ENCODE assay signal across 12 cellular contexts in the genomic region with DNA sequence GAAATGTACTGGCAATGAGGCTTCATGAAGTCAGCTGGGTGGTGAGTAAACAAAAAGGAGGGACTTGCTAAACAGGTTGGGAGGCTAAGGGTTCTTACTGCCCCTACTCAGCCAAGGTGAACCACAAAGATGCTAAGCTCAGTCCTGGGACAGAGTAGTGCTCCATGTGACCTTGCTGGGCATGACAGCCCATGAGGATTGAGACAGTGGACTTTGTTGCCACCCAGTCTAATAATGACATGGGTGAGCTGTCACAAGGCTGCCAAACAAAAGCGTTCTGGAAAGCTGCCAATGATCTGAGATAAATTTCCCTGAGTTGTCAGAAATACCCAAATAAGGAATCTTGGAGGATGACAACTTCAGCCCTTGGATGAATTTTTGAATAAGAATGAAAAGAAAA.
A peak's percentile ranks its signal among the peaks of the same experiment; 100 is the strongest.
DNase-seq lines count a peak whose midpoint lies in the region; ATAC-seq, FAIRE-seq and TF ChIP-seq lines count a peak whose summit lies in the region.
"Had no signal": no experiment of that assay in that cellular context is flagged by ENCODE, and none has a peak within 500 bp of the region (broad histone marks: within the 10 kb centered on the region; RNA-seq: fewer than 3 reads in every experiment).

No MANE protein-coding gene starts in this region.

- H3K36me3 ChIP-seq in parathyroid adenoma (ENCODE audit: control insufficient read depth, insufficient read depth, low read length) = no peaks in the 10 kb centered on the region

- H3K79me2 ChIP-seq in parathyroid adenoma = no peaks in the 10 kb centered on the region

- peaks cover 53% of the 10 kb centered on the region for H3K4me1 ChIP-seq in parathyroid adenoma
- H3K4me1 ChIP-seq: prostate gland had no signal

- TF ChIP-seq CTCF in epithelial cell of esophagus (IDR thresholded peaks at IDR 0.05; ENCODE audit: insufficient read depth, low read depth, low read length, missing control alignments) (no peak), parathyroid adenoma (IDR thresholded peaks at IDR 0.05) (no peak)

- H3K4me3 ChIP-seq in epithelial cell of esophagus (ENCODE audit: low read length) = no peak overlapping the region
- H3K4me3 ChIP-seq in parathyroid adenoma (ENCODE audit: low read depth, low read length) = peak overlapping the region; percentile 38
- H3K4me3 ChIP-seq: prostate gland, thoracic aorta had no signal

- ATAC-seq in GM21367 (IDR thresholded peaks at IDR 0.05; ENCODE audit: unreplicated experiment) (no peak), GM21619 (IDR thresholded peaks at IDR 0.05; ENCODE audit: unreplicated experiment) (no peak), GM19455 (IDR thresholded peaks at IDR 0.05; ENCODE audit: unreplicated experiment) (no peak)

- DNase-seq in HT-29 (ENCODE audit: low spot score) (peak; percentile 38), NCI-H2171 (lab: John Stamatoyannopoulos, UW) (peak; percentile 44), epithelial cell of esophagus (ENCODE audit: low read depth) (peak; percentile 47), GM19239 (ENCODE audit: insufficient read length, low spot score) (no peak)
- DNase-seq: NCI-H1930 had no signal

- no peaks in the 10 kb centered on the region for H3K27me3 ChIP-seq in parathyroid adenoma (ENCODE audit: control insufficient read depth, insufficient read depth, low read length)

- H3K9ac ChIP-seq in parathyroid adenoma = no peak overlapping the region

- H3K27ac ChIP-seq in parathyroid adenoma = peak overlapping the region; percentile 99
- H3K27ac ChIP-seq: prostate gland, RWPE1, thoracic aorta had no signal

- H3K4me2 ChIP-seq in parathyroid adenoma (ENCODE audit: low read length) = peak overlapping the region; percentile 68

- H2AFZ ChIP-seq in parathyroid adenoma = peak overlapping the region; percentile 3

- H3K9me3 ChIP-seq in parathyroid adenoma (ENCODE audit: control insufficient read depth, low read length) = no peaks in the 10 kb centered on the region
- H3K9me3 ChIP-seq: prostate gland, thoracic aorta had no signal

- FAIRE-seq in GM19239 (lab: Jason Lieb, UNC) = no peak
